8 cellular contexts compared by ENCODE assay signal in genomic region chr11:78188012-78188808, GRCh38. TPM values are rescaled to one million over a fixed set of nuclear protein-coding genes. Genes with fewer than 3 reads are reported as not detected.
DNase-seq lines count a peak whose midpoint lies in the region; ATAC-seq and TF ChIP-seq lines count a peak whose summit lies in the region.

Gene KCTD21, minus strand, starts transcription at chr11:78188626. Its CDS starts 14,072 bp downstream, at chr11:78174554.

- H2AFZ ChIP-seq in DND-41 (ENCODE audit: low read depth, low read length), result peak within 1 kb of the TSS; percentile 80

- DNase-seq in DND-41 (peak; percentile 94), Peyer's patch (peak; percentile 92 to 98 (median 97)), esophagus muscularis mucosa (ENCODE audit: extremely low spot score) (peak; percentile 99)
- peak; percentile 96 to 97 for DNase-seq in activated T-cell treated with anti-CD3 and anti-CD28 coated beads, Interleukin-2, amount 50 U/mL, for 72 hours
- peak; percentile 80 for DNase-seq in stimulated activated CD8-positive, alpha-beta memory T cell treated with anti-CD3 and anti-CD28 coated beads, Interleukin-7, amount 100 ng/mL, for 24 hours (ENCODE audit: low read depth)

- H3K4me3 ChIP-seq in DND-41 (ENCODE audit: low read depth in 1 of 2, low read length in 2 of 2) (peak within 1 kb of the TSS; percentile 53 to 94), Peyer's patch (peak within 1 kb of the TSS; percentile 83 to 98 (median 96)), esophagus muscularis mucosa (peak within 1 kb of the TSS; percentile 75 to 94 (median 82)), muscle layer of duodenum (ENCODE audit: low read depth in 1 of 2, low read length in 2 of 2) (peak within 1 kb of the TSS; percentile 82 to 97)

- 1% methylated on average over 30 of the region's 58 CpGs for WGBS in esophagus muscularis mucosa

- H3K4me2 ChIP-seq in DND-41 (ENCODE audit: insufficient read depth, low read length), result peak within 1 kb of the TSS; percentile 91

- no peaks in the 10 kb centered on the region for H3K9me3 Mint-ChIP-seq in activated T-cell treated with anti-CD3 and anti-CD28 coated beads, Interleukin-2, amount 50 U/mL, for 72 hours

- no peak for TF ChIP-seq EP300 in esophagus muscularis mucosa (IDR thresholded peaks at IDR 0.05)

- ATAC-seq in DND-41 (ENCODE audit: insufficient read depth, low read depth) (peak; percentile 97), GM21825 (IDR thresholded peaks at IDR 0.05; ENCODE audit: unreplicated experiment) (peak; percentile 95)
- peak; percentile 89 for ATAC-seq in activated T-cell treated with anti-CD3 and anti-CD28 coated beads, Interleukin-2, amount 50 U/mL, for 72 hours (replicated peaks in 1 of 2)

- peak within 1 kb of the TSS; percentile 90 to 98 for H3K4me3 Mint-ChIP-seq in activated T-cell treated with anti-CD3 and anti-CD28 coated beads, Interleukin-2, amount 50 U/mL, for 72 hours

- H3K4me1 Mint-ChIP-seq in activated T-cell treated with anti-CD3 and anti-CD28 coated beads, Interleukin-2, amount 50 U/mL, for 72 hours (ENCODE audit: low read depth), result peaks cover 62% of the 10 kb centered on the region

- H3K27me3 ChIP-seq in DND-41 (ENCODE audit: insufficient read depth, low read length, poor library complexity), result no peaks in the 10 kb centered on the region
- H3K27me3 ChIP-seq in Peyer's patch, result no peaks in the 10 kb centered on the region
- no peaks in the 10 kb centered on the region for H3K27me3 ChIP-seq in esophagus muscularis mucosa
- H3K27me3 ChIP-seq in muscle layer of duodenum (ENCODE audit: low read depth, low read length), result no peaks in the 10 kb centered on the region

- H3K36me3 ChIP-seq in DND-41 (ENCODE audit: insufficient read depth, low read length) (no peaks in the 10 kb centered on the region; the same call in 1 of the 2 replicates), KOPT-K1 (ENCODE audit: insufficient read depth, low read length) (no peaks in the 10 kb centered on the region), Peyer's patch (no peaks in the 10 kb centered on the region), esophagus muscularis mucosa (peaks cover 0 to 4% (median 2%) of the 10 kb centered on the region in 4 donors), muscle layer of duodenum (ENCODE audit: control insufficient read depth in 1 of 2, insufficient read depth in 2 of 2, low read length in 2 of 2) (no peaks in the 10 kb centered on the region)

- 0 out of 2 replicates have a peak, but pooled peaks cover 4% of the 10 kb centered on the region for H4K20me1 ChIP-seq in DND-41 (ENCODE audit: insufficient read depth, low read length)

- H3K9ac ChIP-seq in DND-41 (ENCODE audit: low read depth, low read length), result peak within 1 kb of the TSS; percentile 87

- H3K27me3 Mint-ChIP-seq in activated T-cell treated with anti-CD3 and anti-CD28 coated beads, Interleukin-2, amount 50 U/mL, for 72 hours (ENCODE audit: low read depth), result no peaks in the 10 kb centered on the region

- H3K4me1 ChIP-seq in DND-41 (ENCODE audit: insufficient read depth, low read length), result peaks cover 50% of the 10 kb centered on the region
- H3K4me1 ChIP-seq in Peyer's patch, result peaks cover 0 to 25% (median 8%) of the 10 kb centered on the region in 4 donors
- H3K4me1 ChIP-seq in esophagus muscularis mucosa, result peaks cover 25 to 68% (median 61%) of the 10 kb centered on the region in 4 donors
- peaks cover 0 to 31% of the 10 kb centered on the region in 2 donors for H3K4me1 ChIP-seq in muscle layer of duodenum (ENCODE audit: control insufficient read depth in 1 of 2, insufficient read depth in 2 of 2, low read length in 2 of 2)

- H3K9me3 ChIP-seq in DND-41 (ENCODE audit: insufficient read depth, low read length, severe bottlenecking), result no peaks in the 10 kb centered on the region
- no peaks in the 10 kb centered on the region for H3K9me3 ChIP-seq in KOPT-K1 (ENCODE audit: insufficient read depth, low read length, poor library complexity, severe bottlenecking)
- no peaks in the 10 kb centered on the region for H3K9me3 ChIP-seq in Peyer's patch
- H3K9me3 ChIP-seq in esophagus muscularis mucosa, result no peaks in the 10 kb centered on the region
- no peaks in the 10 kb centered on the region for H3K9me3 ChIP-seq in muscle layer of duodenum (ENCODE audit: control insufficient read depth in 1 of 2, low read length in 2 of 2)

- peaks cover 46% of the 10 kb centered on the region for H3K79me2 ChIP-seq in DND-41 (ENCODE audit: insufficient read depth, low read length)

- H3K36me3 Mint-ChIP-seq in activated T-cell treated with anti-CD3 and anti-CD28 coated beads, Interleukin-2, amount 50 U/mL, for 72 hours (ENCODE audit: insufficient read depth in 2 of 2), result peaks cover 3 to 11% of the 10 kb centered on the region in 2 donors

- H3K27ac Mint-ChIP-seq in activated T-cell treated with anti-CD3 and anti-CD28 coated beads, Interleukin-2, amount 50 U/mL, for 72 hours, result peak within 1 kb of the TSS; percentile 97

- intact Hi-C loops in esophagus muscularis mucosa (cut with DNase I), result loop anchor here (5.0 kb wide), 2 partner anchors 41 to 374 kb away; no protein-coding TSS in a partner anchor

- no peak for TF ChIP-seq CTCF in DND-41 (IDR thresholded peaks at IDR 0.05; ENCODE audit: borderline replicate concordance, extremely low read depth, low read length, poor library complexity, severe bottlenecking)
- no peak for TF ChIP-seq CTCF in Peyer's patch (IDR thresholded peaks at IDR 0.05)
- no peak for TF ChIP-seq CTCF in esophagus muscularis mucosa (IDR thresholded peaks at IDR 0.05)

- TF ChIP-seq POLR2A in Peyer's patch (IDR thresholded peaks at IDR 0.05) (peak; percentile 78 to 89), esophagus muscularis mucosa (IDR thresholded peaks at IDR 0.05; ENCODE audit: low read depth) (peak; percentile 74)

- peak within 1 kb of the TSS; percentile 73 for H3K27ac ChIP-seq in DND-41 (ENCODE audit: low read length)
- H3K27ac ChIP-seq in KOPT-K1 (ENCODE audit: low read depth, low read length, poor library complexity, severe bottlenecking), result peak within 1 kb of the TSS; percentile 66
- H3K27ac ChIP-seq in Peyer's patch, result peak within 1 kb of the TSS; percentile 82 to 94 (median 86)
- H3K27ac ChIP-seq in esophagus muscularis mucosa (replicated peaks in 1 of 4), result peak within 1 kb of the TSS; percentile 80 to 89 (median 86)
- peak within 1 kb of the TSS; percentile 56 for H3K27ac ChIP-seq in muscle layer of duodenum (ENCODE audit: low read length)

RNA-seq across cellular contexts. Expression of gene KCTD21, which starts in this region (rescaled TPM):
- total RNA-seq in Peyer's patch (10 to 100 TPM in 3 of 4 donors, 1 to 10 TPM in 1; 8.7 to 25.2 (median 16.9) TPM), esophagus muscularis mucosa (10 to 100 TPM in 2 of 4 donors, 1 to 10 TPM in 2; 6.6 to 21.0 (median 12.1) TPM)
- 10 to 100 TPM; 22.4 to 31.8 TPM for total RNA-seq in activated T-cell treated with anti-CD3 and anti-CD28 coated beads, Interleukin-2, amount 50 U/mL, for 72 hours

Comparison
In these comparisons a context has a peak if more than half of its experiments do, and no peak if none do; other contexts are left out.
1. Peak in every context shown above with its lines: DNase-seq, ATAC-seq, H3K4me3 ChIP-seq and H3K27ac ChIP-seq.